In the genomic region with DNA sequence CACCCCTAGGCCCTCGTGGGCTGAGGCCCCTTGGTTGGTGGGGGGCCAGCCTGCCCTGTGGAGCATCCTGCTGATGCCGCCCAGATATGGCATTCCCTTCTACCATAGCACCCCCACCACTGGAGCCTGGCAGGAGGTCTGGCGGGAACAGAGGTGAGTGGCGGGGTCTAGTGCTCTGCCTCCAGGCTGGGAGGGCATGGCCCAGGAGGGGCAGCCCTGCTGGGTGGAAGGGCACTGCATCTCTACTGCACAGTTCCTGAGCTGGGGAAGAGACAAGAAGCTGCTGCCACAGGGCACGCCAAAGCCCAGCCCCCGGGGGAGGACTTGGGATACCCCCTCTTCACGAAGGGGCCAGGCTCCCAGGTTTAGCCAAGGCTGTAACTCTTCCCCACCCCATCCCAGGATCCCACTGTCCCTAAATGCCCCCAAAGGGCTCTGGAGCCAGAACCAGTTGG, we compare ENCODE assay signal across 1 cellular context.
TF ChIP-seq lines count a peak whose summit lies in the region.

No MANE protein-coding gene starts in this region.

TF ChIP-seq in A549, 52 proteins besides CTCF, POLR2A, EP300 and RAD21:
- no peak for TF ChIP-seq TFCP2L1 (CRISPR knock-in tag; IDR thresholded peaks at IDR 0.05)
- TF ChIP-seq POLR2AphosphoS2 (conservative IDR thresholded peaks at IDR 0.05; ENCODE audit: low read length), result no peak
- TF ChIP-seq ESRRA (IDR thresholded peaks at IDR 0.05; ENCODE audit: borderline replicate concordance, low read length), result no peak
- no peak for TF ChIP-seq ZFP36 (IDR thresholded peaks at IDR 0.05; ENCODE audit: borderline replicate concordance, partially characterized antibody)
- TF ChIP-seq FOXS1 (CRISPR knock-in tag; IDR thresholded peaks at IDR 0.05), result no peak
- no peak for TF ChIP-seq ZSCAN20 (CRISPR knock-in tag; IDR thresholded peaks at IDR 0.05)
- TF ChIP-seq KDM1A (IDR thresholded peaks at IDR 0.05; ENCODE audit: low read depth), result no peak
- TF ChIP-seq, protein P1, sequence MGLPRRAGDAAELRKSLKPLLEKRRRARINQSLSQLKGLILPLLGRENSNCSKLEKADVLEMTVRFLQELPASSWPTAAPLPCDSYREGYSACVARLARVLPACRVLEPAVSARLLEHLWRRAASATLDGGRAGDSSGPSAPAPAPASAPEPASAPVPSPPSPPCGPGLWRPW (IDR thresholded peaks at IDR 0.05), result no peak
- TF ChIP-seq, protein P2, sequence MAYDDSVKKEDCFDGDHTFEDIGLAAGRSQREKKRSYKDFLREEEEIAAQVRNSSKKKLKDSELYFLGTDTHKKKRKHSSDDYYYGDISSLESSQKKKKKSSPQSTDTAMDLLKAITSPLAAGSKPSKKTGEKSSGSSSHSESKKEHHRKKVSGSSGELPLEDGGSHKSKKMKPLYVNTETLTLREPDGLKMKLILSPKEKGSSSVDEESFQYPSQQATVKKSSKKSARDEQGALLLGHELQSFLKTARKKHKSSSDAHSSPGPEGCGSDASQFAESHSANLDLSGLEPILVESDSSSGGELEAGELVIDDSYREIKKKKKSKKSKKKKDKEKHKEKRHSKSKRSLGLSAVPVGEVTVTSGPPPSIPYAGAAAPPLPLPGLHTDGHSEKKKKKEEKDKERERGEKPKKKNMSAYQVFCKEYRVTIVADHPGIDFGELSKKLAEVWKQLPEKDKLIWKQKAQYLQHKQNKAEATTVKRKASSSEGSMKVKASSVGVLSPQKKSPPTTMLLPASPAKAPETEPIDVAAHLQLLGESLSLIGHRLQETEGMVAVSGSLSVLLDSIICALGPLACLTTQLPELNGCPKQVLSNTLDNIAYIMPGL (CRISPR knock-in tag; IDR thresholded peaks at IDR 0.05; ENCODE audit: borderline replicate concordance), result no peak
- TF ChIP-seq JUN (IDR thresholded peaks at IDR 0.05), result no peak
- no peak for TF ChIP-seq CBX2 (IDR thresholded peaks at IDR 0.05; ENCODE audit: borderline replicate concordance, low read depth)
- TF ChIP-seq EHMT2 (IDR thresholded peaks at IDR 0.05; ENCODE audit: low read depth), result no peak
- no peak for TF ChIP-seq PHF8 (IDR thresholded peaks at IDR 0.05; ENCODE audit: borderline replicate concordance, low read depth)
